In genomic region chr3:47057212-47057671, GRCh38 we compare ENCODE assay signal across 12 cellular contexts.
DNase-seq lines count a peak whose midpoint lies in the region; ATAC-seq, FAIRE-seq and TF ChIP-seq lines count a peak whose summit lies in the region.
"Had no signal": no experiment of that assay in that cellular context is flagged by ENCODE, and none has a peak within 500 bp of the region (broad histone marks: within the 10 kb centered on the region; RNA-seq: fewer than 3 reads in every experiment).

No MANE protein-coding gene starts in this region.

- intact Hi-C loops in activated CD4-positive, alpha-beta memory T cell treated with anti-CD3 and anti-CD28 coated beads for 36 hours (cut with micrococcal nuclease): loop anchor here (1.0 to 10.0 kb wide), 7 partner anchors 14 to 228 kb away; partner anchors contain the start of genes KIF9, KLHL18 and SETD2
- intact Hi-C loops in K562 (cut with micrococcal nuclease): no loop called here
- intact Hi-C loops in stomach (cut with DNase I; ENCODE audit: low total_unique reads): no loop called here

- H3K79me2 ChIP-seq in K562 (ENCODE audit: control insufficient read depth, insufficient read depth, low read length): peaks cover 8% of the 10 kb centered on the region; the same call in 1 of the 3 replicates

- H3K4me1 ChIP-seq in K562 (replicated peaks in 1 of 2; ENCODE audit: control insufficient read depth in 2 of 2, insufficient read depth in 2 of 2, low read length in 2 of 2): no peaks in the 10 kb centered on the region
- H3K4me1 ChIP-seq in stomach: peaks cover 3 to 22% (median 14%) of the 10 kb centered on the region in 4 donors

- POLR2A ChIA-PET in activated CD4-positive, alpha-beta memory T cell treated with anti-CD3 and anti-CD28 coated beads for 36 hours (lab: Charles Lee): no interaction called here
- POLR2A ChIA-PET in K562 (lab: Yijun Ruan, JAX): interaction anchor here (0.6 kb wide), 1 partner anchor 9 kb away, joined by 3 read pairs; no protein-coding TSS in a partner anchor

- no peak for TF ChIP-seq CTCF in GM10266 (IDR thresholded peaks at IDR 0.05; ENCODE audit: control insufficient read depth, insufficient read depth, low read depth, missing control alignments)
- no peak for TF ChIP-seq CTCF in K562 (IDR thresholded peaks at IDR 0.05 in 2 of 3, conservative IDR thresholded peaks at IDR 0.05 in 1 of 3; ENCODE audit: insufficient read depth in 2 of 3, low read depth in 1 of 3, low read length in 3 of 3)
- no peak for TF ChIP-seq CTCF in stomach (IDR thresholded peaks at IDR 0.05)

- peak overlapping the region; percentile 10 for H3K4me3 Mint-ChIP-seq in activated CD4-positive, alpha-beta memory T cell treated with anti-CD3 and anti-CD28 coated beads for 36 hours
- H3K4me3 Mint-ChIP-seq: stimulated activated memory B cell treated with anti-CD40 and anti-IgM and Interleukin-4, amounts not matched to agents 10 μg/mL and 1 μg/mL and 100 μg/mL, for 72 hours had no signal

- in situ Hi-C loops in K562 (cut with MboI): no loop called here

- FAIRE-seq in K562 (lab: Jason Lieb, UNC): no peak

- WGBS in K562 (ENCODE audit: insufficient coverage, low coverage, missing lambda C conversion rate): 97% methylated on average over 6 of the region's 6 CpGs
- 82 to 92% (median 87%) methylated on average over 6 of the region's 6 CpGs for WGBS in stomach, 5 donors

- no peak for TF ChIP-seq RAD21 in K562 (CRISPR knock-in tag; conservative IDR thresholded peaks at IDR 0.05 in 1 of 2, IDR thresholded peaks at IDR 0.05 in 1 of 2)

- no peak overlapping the region for H3K4me2 ChIP-seq in K562 (ENCODE audit: insufficient read depth, low read length)
- H3K4me2 ChIP-seq: KMS-11 had no signal

- H3K27ac ChIP-seq in K562 (ENCODE audit: extremely low read depth, low read depth, low read length): no peak overlapping the region
- peak overlapping the region in 2 of 5 donors; percentile 16 to 23 for H3K27ac ChIP-seq in stomach
- H3K27ac ChIP-seq: KMS-11, SK-N-MC had no signal

- H4K20me1 ChIP-seq in K562 (replicated peaks; ENCODE audit: control insufficient read depth, insufficient read depth, low read length): no peaks in the 10 kb centered on the region

- peaks cover 50% of the 10 kb centered on the region for H3K36me3 Mint-ChIP-seq in activated CD4-positive, alpha-beta memory T cell treated with anti-CD3 and anti-CD28 coated beads for 36 hours

- H3K9ac ChIP-seq in K562 (ENCODE audit: insufficient read depth in 1 of 2, low read depth in 2 of 2, low read length in 2 of 2): no peak overlapping the region
- H3K9ac ChIP-seq: KMS-11 had no signal

- peak; percentile 24; the same call in 2 of the 3 replicates for ATAC-seq in K562
- ATAC-seq: stimulated activated memory B cell treated with anti-CD40 and anti-IgM and Interleukin-4, amounts not matched to agents 10 μg/mL and 1 μg/mL and 100 μg/mL, for 72 hours had no signal

- H3K4me3 ChIP-seq in K562: no peak overlapping the region
- no peak overlapping the region for H3K4me3 ChIP-seq in stomach
- H3K4me3 ChIP-seq: lung, SK-N-MC had no signal

- H3K9me1 ChIP-seq in K562 (ENCODE audit: control insufficient read depth, insufficient read depth, low read length): no peaks in the 10 kb centered on the region

- CTCF ChIA-PET in activated CD4-positive, alpha-beta memory T cell treated with anti-CD3 and anti-CD28 coated beads for 36 hours (lab: Charles Lee): interaction anchor here (1.0 kb wide), 1 partner anchor 36 kb away, joined by 3 read pairs; no protein-coding TSS in a partner anchor
- CTCF ChIA-PET in K562 (lab: Yijun Ruan, JAX; ENCODE audit: low intra/inter-chr PET ratio): no interaction called here

- H3K27me3 ChIP-seq in K562 (ENCODE audit: control insufficient read depth in 2 of 2, insufficient read depth in 2 of 2, low read length in 2 of 2): no peaks in the 10 kb centered on the region
- no peaks in the 10 kb centered on the region for H3K27me3 ChIP-seq in stomach

- no peaks in the 10 kb centered on the region for H3K27me3 Mint-ChIP-seq in activated CD4-positive, alpha-beta memory T cell treated with anti-CD3 and anti-CD28 coated beads for 36 hours
- H3K27me3 Mint-ChIP-seq: stimulated activated memory B cell treated with anti-CD40 and anti-IgM and Interleukin-4, amounts not matched to agents 10 μg/mL and 1 μg/mL and 100 μg/mL, for 72 hours had no signal

- TF ChIP-seq EP300 in K562 (IDR thresholded peaks at IDR 0.05; ENCODE audit: low read length): no peak
- no peak for TF ChIP-seq EP300 in stomach (IDR thresholded peaks at IDR 0.05)

- no peaks in the 10 kb centered on the region for H3K9me3 ChIP-seq in K562 (replicated peaks; ENCODE audit: control insufficient read depth, insufficient read depth, low read depth, low read length)
- no peaks in the 10 kb centered on the region for H3K9me3 ChIP-seq in stomach

- H3K4me1 Mint-ChIP-seq in activated CD4-positive, alpha-beta memory T cell treated with anti-CD3 and anti-CD28 coated beads for 36 hours (ENCODE audit: low read depth): peaks cover 41% of the 10 kb centered on the region

- H3K9me3 Mint-ChIP-seq in activated CD4-positive, alpha-beta memory T cell treated with anti-CD3 and anti-CD28 coated beads for 36 hours: no peaks in the 10 kb centered on the region
- H3K9me3 Mint-ChIP-seq: stimulated activated memory B cell treated with anti-CD40 and anti-IgM and Interleukin-4, amounts not matched to agents 10 μg/mL and 1 μg/mL and 100 μg/mL, for 72 hours had no signal

- no peak for TF ChIP-seq POLR2A in K562 (conservative IDR thresholded peaks at IDR 0.05)
- TF ChIP-seq POLR2A in stomach (IDR thresholded peaks at IDR 0.05): no peak

- peak overlapping the region; percentile 33 for H3K27ac Mint-ChIP-seq in activated CD4-positive, alpha-beta memory T cell treated with anti-CD3 and anti-CD28 coated beads for 36 hours
- H3K27ac Mint-ChIP-seq: stimulated activated memory B cell treated with anti-CD40 and anti-IgM and Interleukin-4, amounts not matched to agents 10 μg/mL and 1 μg/mL and 100 μg/mL, for 72 hours had no signal

- DNase-seq in GM10266 (ENCODE audit: extremely low spot score) (peak; percentile 15), K562 (ENCODE audit: extremely low read depth in 1 of 4, low spot score in 3 of 4) (no peak), NCI-H748 (lab: John Stamatoyannopoulos, UW; ENCODE audit: unreplicated experiment) (no peak), stomach (no peak), HuH-7 (ENCODE audit: low spot score) (no peak), NCI-H2029 treated with DMSO at 0.1 percent for 48 hours (lab: John Stamatoyannopoulos, UW) (no peak)
- DNase-seq in activated CD4-positive, alpha-beta memory T cell treated with anti-CD3 and anti-CD28 coated beads for 36 hours: peak; percentile 75
- peak; percentile 64 for DNase-seq in stimulated activated CD4-positive, alpha-beta T cell treated with anti-CD3 and anti-CD28 coated beads, Interleukin-1b, Interleukin-23, amount 100 ng/mL, for 48 hours

- H2AFZ ChIP-seq in K562 (ENCODE audit: low read depth, low read length): no peak overlapping the region

- H3K36me3 ChIP-seq in K562 (ENCODE audit: control insufficient read depth, insufficient read depth, low read length) (peaks cover 53% of the 10 kb centered on the region), stomach (peaks cover 0 to 57% (median 54%) of the 10 kb centered on the region in 4 donors)

- no TSS peak for BruUV-seq in K562 (replicated peaks; lab: Mats Ljungman, UMichigan)

TF ChIP-seq in K562, 482 proteins besides CTCF, POLR2A, EP300 and RAD21 (continues in another document):
- TF ChIP-seq KAT2B (IDR thresholded peaks at IDR 0.05; ENCODE audit: low read depth, low read length) (no peak), PML (IDR thresholded peaks at IDR 0.05; ENCODE audit: low read length) (no peak), GABPB1 (CRISPR knock-in tag; IDR thresholded peaks at IDR 0.05) (no peak), POLR3G (IDR thresholded peaks at IDR 0.05; ENCODE audit: extremely low read depth, insufficient read length, insufficient replicate concordance) (no peak), HDAC8 (tag; IDR thresholded peaks at IDR 0.05) (no peak), KDM1A (IDR thresholded peaks at IDR 0.05) (peak; percentile 35 to 54; a peak in 1 of 4 replicates), DMBX1 (CRISPR knock-in tag; IDR thresholded peaks at IDR 0.05; ENCODE audit: borderline replicate concordance) (no peak), TCF7 (IDR thresholded peaks at IDR 0.05; ENCODE audit: borderline replicate concordance) (no peak), SMARCE1 (IDR thresholded peaks at IDR 0.05) (no peak), ARHGAP35 (IDR thresholded peaks at IDR 0.05; ENCODE audit: partially characterized antibody) (no peak), NBN (IDR thresholded peaks at IDR 0.05; ENCODE audit: low read depth) (no peak), NFIC (IDR thresholded peaks at IDR 0.05) (no peak)
- TF ChIP-seq, protein P1, sequence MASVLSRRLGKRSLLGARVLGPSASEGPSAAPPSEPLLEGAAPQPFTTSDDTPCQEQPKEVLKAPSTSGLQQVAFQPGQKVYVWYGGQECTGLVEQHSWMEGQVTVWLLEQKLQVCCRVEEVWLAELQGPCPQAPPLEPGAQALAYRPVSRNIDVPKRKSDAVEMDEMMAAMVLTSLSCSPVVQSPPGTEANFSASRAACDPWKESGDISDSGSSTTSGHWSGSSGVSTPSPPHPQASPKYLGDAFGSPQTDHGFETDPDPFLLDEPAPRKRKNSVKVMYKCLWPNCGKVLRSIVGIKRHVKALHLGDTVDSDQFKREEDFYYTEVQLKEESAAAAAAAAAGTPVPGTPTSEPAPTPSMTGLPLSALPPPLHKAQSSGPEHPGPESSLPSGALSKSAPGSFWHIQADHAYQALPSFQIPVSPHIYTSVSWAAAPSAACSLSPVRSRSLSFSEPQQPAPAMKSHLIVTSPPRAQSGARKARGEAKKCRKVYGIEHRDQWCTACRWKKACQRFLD (CRISPR knock-in tag; IDR thresholded peaks at IDR 0.05): no peak
- TF ChIP-seq, protein P2, sequence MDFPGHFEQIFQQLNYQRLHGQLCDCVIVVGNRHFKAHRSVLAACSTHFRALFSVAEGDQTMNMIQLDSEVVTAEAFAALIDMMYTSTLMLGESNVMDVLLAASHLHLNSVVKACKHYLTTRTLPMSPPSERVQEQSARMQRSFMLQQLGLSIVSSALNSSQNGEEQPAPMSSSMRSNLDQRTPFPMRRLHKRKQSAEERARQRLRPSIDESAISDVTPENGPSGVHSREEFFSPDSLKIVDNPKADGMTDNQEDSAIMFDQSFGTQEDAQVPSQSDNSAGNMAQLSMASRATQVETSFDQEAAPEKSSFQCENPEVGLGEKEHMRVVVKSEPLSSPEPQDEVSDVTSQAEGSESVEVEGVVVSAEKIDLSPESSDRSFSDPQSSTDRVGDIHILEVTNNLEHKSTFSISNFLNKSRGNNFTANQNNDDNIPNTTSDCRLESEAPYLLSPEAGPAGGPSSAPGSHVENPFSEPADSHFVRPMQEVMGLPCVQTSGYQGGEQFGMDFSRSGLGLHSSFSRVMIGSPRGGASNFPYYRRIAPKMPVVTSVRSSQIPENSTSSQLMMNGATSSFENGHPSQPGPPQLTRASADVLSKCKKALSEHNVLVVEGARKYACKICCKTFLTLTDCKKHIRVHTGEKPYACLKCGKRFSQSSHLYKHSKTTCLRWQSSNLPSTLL (IDR thresholded peaks at IDR 0.05): no peak

Comparison
In these comparisons a context has a peak if more than half of its experiments do, and no peak if none do; other contexts are left out.
1. DNase-seq: peak in GM10266 (single experiment), activated CD4-positive, alpha-beta memory T cell treated with anti-CD3 and anti-CD28 coated beads for 36 hours (single experiment) and stimulated activated CD4-positive, alpha-beta T cell treated with anti-CD3 and anti-CD28 coated beads, Interleukin-1b, Interleukin-23, amount 100 ng/mL, for 48 hours (single experiment); none in K562 (0 of 4), NCI-H748 (single experiment), stomach (single experiment), HuH-7 (single experiment) and NCI-H2029 treated with DMSO at 0.1 percent for 48 hours (single experiment).